15 cellular contexts compared by ENCODE assay signal in the genomic region with DNA sequence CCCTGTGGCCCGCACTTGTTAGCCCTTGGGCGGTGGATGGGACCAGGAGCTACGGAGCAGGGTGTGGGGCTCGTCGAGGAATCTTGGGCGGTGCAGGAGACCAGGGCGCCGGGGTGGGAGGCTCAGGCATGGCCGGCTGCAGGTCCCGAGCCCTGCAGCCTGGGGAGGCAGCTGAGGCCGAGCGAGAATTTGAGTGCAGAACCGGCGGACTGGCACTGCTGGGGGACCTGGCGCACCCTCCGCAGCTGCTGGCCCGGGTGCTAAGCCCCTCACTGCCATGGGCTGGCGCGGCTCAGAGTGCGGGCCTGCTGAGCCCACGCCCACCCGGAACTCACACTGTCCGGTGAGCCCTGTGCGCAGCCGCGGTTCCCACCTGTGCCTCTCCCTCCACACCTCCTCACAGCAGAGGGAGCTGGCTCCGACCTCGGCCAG.
DNase-seq lines count a peak whose midpoint lies in the region; ATAC-seq, FAIRE-seq and TF ChIP-seq lines count a peak whose summit lies in the region.
"Had no signal": no experiment of that assay in that cellular context is flagged by ENCODE, and none has a peak within 500 bp of the region (broad histone marks: within the 10 kb centered on the region; RNA-seq: fewer than 3 reads in every experiment).

No MANE protein-coding gene starts in this region.

- H3K4me1 ChIP-seq in right cardiac atrium (ENCODE audit: control insufficient read depth, insufficient read depth, low read length): no peaks in the 10 kb centered on the region
- H3K4me1 ChIP-seq in right atrium auricular region: no peaks in the 10 kb centered on the region
- no peaks in the 10 kb centered on the region for H3K4me1 ChIP-seq in kidney (ENCODE audit: control insufficient read depth in 1 of 2, insufficient read depth in 1 of 2, low read depth in 1 of 2, low read length in 2 of 2)
- no peaks in the 10 kb centered on the region for H3K4me1 ChIP-seq in spleen

- no peak for ATAC-seq in right cardiac atrium
- no peak for ATAC-seq in HG02763 (IDR thresholded peaks at IDR 0.05; ENCODE audit: unreplicated experiment)
- ATAC-seq: GM12878 had no signal

- WGBS in right cardiac atrium: 96% methylated on average over 28 of the region's 28 CpGs
- WGBS in spleen, 5 donors: 95 to 97% (median 96%) methylated on average over 8 to 28 of the region's 28 CpGs

- H3K9ac ChIP-seq in kidney (ENCODE audit: low read length in 2 of 2): no peak overlapping the region
- H3K9ac ChIP-seq: GM23248 had no signal

- TF ChIP-seq CTCF in right atrium auricular region (IDR thresholded peaks at IDR 0.05) (no peak), kidney (IDR thresholded peaks at IDR 0.05; ENCODE audit: borderline replicate concordance, extremely low read depth, insufficient read depth) (no peak), spleen (IDR thresholded peaks at IDR 0.05 in 8 of 11, conservative IDR thresholded peaks at IDR 0.05 in 3 of 11) (no peak)

- no peak for FAIRE-seq in kidney (lab: Jason Lieb, UNC)
- FAIRE-seq: A204.1, GM12878 had no signal

- no peaks in the 10 kb centered on the region for H3K9me3 ChIP-seq in right cardiac atrium (ENCODE audit: control insufficient read depth, low read length)
- H3K9me3 ChIP-seq in right atrium auricular region: no peaks in the 10 kb centered on the region
- H3K9me3 ChIP-seq in kidney (ENCODE audit: control insufficient read depth in 1 of 2, low read length in 2 of 2): no peaks in the 10 kb centered on the region
- peaks cover 0 to 14% (median 0%) of the 10 kb centered on the region in 8 donors for H3K9me3 ChIP-seq in spleen

- DNase-seq in right cardiac atrium (peak in 2 of 3 donors; percentile 41 to 43), right atrium auricular region (ENCODE audit: low spot score) (no peak), kidney (peak; percentile 72), spleen (peak; percentile 71), amygdala (lab: John Stamatoyannopoulos, UW) (no peak)
- no peak for DNase-seq in stimulated activated CD4-positive, alpha-beta T cell treated with anti-CD3 and anti-CD28 coated beads, Interleukin-4, amount 100 ng/mL, for 1 hour
- DNase-seq: C1 segment of cervical spinal cord; Calu3; CD4-positive, alpha-beta T cell; DMS79; GM23248; H7 had no signal

- no peak overlapping the region for H3K4me3 ChIP-seq in right cardiac atrium (ENCODE audit: low read length)
- no peak overlapping the region for H3K4me3 ChIP-seq in right atrium auricular region
- no peak overlapping the region for H3K4me3 ChIP-seq in kidney (ENCODE audit: low read length in 2 of 2)
- H3K4me3 ChIP-seq in spleen: no peak overlapping the region
- H3K4me3 ChIP-seq: GM12878, GM23248 had no signal

- H3K27ac ChIP-seq in right cardiac atrium (ENCODE audit: low read length) (no peak overlapping the region), right atrium auricular region (no peak overlapping the region), kidney (ENCODE audit: low read depth in 2 of 2, low read length in 2 of 2) (no peak overlapping the region), spleen (no peak overlapping the region)
- H3K27ac ChIP-seq: GM23248 had no signal

- no peak for TF ChIP-seq POLR2A in spleen (IDR thresholded peaks at IDR 0.05)

- H3K36me3 ChIP-seq in right atrium auricular region (no peaks in the 10 kb centered on the region), kidney (ENCODE audit: control insufficient read depth in 1 of 2, insufficient read depth in 2 of 2, low read length in 2 of 2) (no peaks in the 10 kb centered on the region), spleen (no peaks in the 10 kb centered on the region)

- intact Hi-C loops in right cardiac atrium (cut with DNase I): no loop called here
- intact Hi-C loops in kidney (cut with DNase I): no loop called here
- intact Hi-C loops in spleen (cut with DNase I; ENCODE audit: low total_unique reads): no loop called here

- H3K27me3 ChIP-seq in right cardiac atrium (ENCODE audit: control insufficient read depth, insufficient read depth): no peaks in the 10 kb centered on the region
- H3K27me3 ChIP-seq in right atrium auricular region: no peaks in the 10 kb centered on the region
- H3K27me3 ChIP-seq in spleen (replicated peaks in 1 of 7): no peaks in the 10 kb centered on the region

Comparison
In these comparisons a context has a peak if more than half of its experiments do, and no peak if none do; other contexts are left out.
1. DNase-seq: peak in right cardiac atrium (2 of 3), kidney (single experiment) and spleen (single experiment); none in right atrium auricular region (single experiment), stimulated activated CD4-positive, alpha-beta T cell treated with anti-CD3 and anti-CD28 coated beads, Interleukin-4, amount 100 ng/mL, for 1 hour (single experiment) and amygdala (0 of 56).